In the genomic region with DNA sequence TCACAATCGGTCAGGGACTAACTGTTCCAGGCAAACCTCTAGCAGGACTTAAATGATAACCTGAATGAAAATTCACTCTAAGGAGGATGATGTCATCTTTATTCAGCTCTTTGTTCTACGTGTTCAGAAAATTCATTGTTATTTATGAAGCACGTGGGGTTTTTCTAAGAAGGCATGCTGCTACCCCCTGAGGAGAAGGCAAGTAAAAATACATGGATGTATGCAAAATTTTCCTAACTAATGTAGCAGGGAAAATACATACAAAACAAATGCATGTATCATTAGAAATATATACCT, we compare ENCODE assay signal across 1 cellular context.
A peak's percentile ranks its signal among the peaks of the same experiment; 100 is the strongest.
TF ChIP-seq lines count a peak whose summit lies in the region.

No MANE protein-coding gene starts in this region.

TF ChIP-seq in K562, 482 proteins besides CTCF, POLR2A, EP300 and RAD21:
- TF ChIP-seq ATF3 (IDR thresholded peaks at IDR 0.05): peak; percentile 65
- no peak for TF ChIP-seq ATF3 (CRISPR knock-in tag; conservative IDR thresholded peaks at IDR 0.05)
- peak; percentile 41; the same call in 1 of the 2 replicates for TF ChIP-seq ATF7 (IDR thresholded peaks at IDR 0.05)
- TF ChIP-seq CBX1 (IDR thresholded peaks at IDR 0.05; ENCODE audit: low read depth): no peak
